ENCODE assay signal across 1 cellular context in the genomic region with DNA sequence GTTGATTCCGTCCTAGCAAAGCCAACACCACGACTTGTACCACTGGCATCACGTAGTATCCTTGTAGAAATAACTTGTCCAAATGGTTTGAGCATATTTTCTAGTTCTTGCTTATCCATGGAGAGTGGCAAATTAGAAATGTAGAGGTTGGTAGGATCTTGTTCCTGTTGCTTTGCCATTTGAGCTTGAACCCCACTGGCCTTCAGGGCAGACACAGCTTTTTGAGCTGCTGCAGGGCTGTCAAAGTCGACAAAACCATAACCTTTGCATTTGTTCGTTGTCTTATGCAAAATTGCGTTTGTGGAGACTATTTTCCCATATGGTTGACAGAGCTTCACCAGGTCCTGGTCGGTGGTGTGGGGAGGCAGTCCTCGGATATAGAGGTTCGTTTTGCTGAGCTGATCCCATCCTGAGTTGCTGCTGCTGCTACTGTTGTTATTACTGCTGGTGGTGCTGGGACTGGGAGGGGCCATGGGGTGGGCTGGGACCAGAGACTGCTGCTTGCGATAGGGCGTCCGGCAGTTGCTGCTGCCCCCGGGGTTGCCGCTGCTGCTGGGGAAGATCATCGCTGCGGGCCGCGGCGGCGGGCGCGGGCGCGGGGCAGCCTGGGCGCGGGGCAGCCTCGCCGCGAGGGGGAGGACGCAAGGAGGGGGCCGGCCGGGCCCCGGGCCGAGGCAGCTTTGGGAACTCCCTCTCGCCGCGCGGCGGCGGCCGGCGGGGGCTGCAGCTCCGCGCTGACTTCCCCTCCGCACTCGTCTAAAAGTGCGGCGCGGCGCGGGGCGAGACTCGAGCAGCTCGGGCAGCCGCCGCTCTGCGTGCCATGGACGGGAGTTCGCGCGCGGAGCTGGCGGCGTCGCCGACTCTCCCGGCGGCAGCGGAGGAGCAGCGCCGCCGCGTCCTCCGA.
TF ChIP-seq lines count a peak whose summit lies in the region.

No MANE protein-coding gene starts in this region.

TF ChIP-seq in GM12878, 131 proteins besides CTCF, POLR2A, EP300 and RAD21 (continued from another document):
- peak; percentile 60; the same call in 1 of the 2 replicates for TF ChIP-seq SMARCA5 (IDR thresholded peaks at IDR 0.05)
- peak; percentile 77 for TF ChIP-seq GATAD2B (conservative IDR thresholded peaks at IDR 0.05; ENCODE audit: low read depth)
- TF ChIP-seq DPF2 (IDR thresholded peaks at IDR 0.05): peak; percentile 32; the same call in 1 of the 2 replicates
- 0 out of 2 replicates have a peak, but pooled peaks have one; percentile 11 for TF ChIP-seq ZSCAN29 (IDR thresholded peaks at IDR 0.05)
- peak; percentile 56 for TF ChIP-seq IKZF1 (conservative IDR thresholded peaks at IDR 0.05)
- 0 out of 2 replicates have a peak, but pooled peaks have one; percentile 34 for TF ChIP-seq BACH1 (IDR thresholded peaks at IDR 0.05; ENCODE audit: borderline replicate concordance)
